Comparison of ENCODE assay signal across 24 cellular contexts in genomic region chr2:58065248-58065647, GRCh38.
"Had no signal": no experiment of that assay in that cellular context is flagged by ENCODE, and none has a peak within 500 bp of the region (broad histone marks: within the 10 kb centered on the region; RNA-seq: fewer than 3 reads in every experiment).

No MANE protein-coding gene starts in this region.

- H3K4me1 ChIP-seq: left lung, lower lobe of right lung, parathyroid adenoma, suprapubic skin, upper lobe of right lung had no signal

- H3K79me2 ChIP-seq: parathyroid adenoma had no signal

- FAIRE-seq: kidney, urothelium cell line had no signal

- H3K9ac ChIP-seq: parathyroid adenoma had no signal

- ATAC-seq: left colon; left lung; lower lobe of right lung; naive thymus-derived CD8-positive, alpha-beta T cell; psoas muscle; sciatic nerve; stimulated activated effector memory CD8-positive, alpha-beta T cell treated with anti-CD3 and anti-CD28 coated beads, Interleukin-12 subunit alpha, Interleukin-12 subunit beta, amount 100 ng/mL, for 72 hours; upper lobe of right lung had no signal

- DNase-seq: hypothalamus; immature natural killer cell; kidney; left colon; left lung; lower lobe of right lung; mammary epithelial cell; mesenchymal stem cell; naive thymus-derived CD8-positive, alpha-beta T cell; occipital lobe; psoas muscle; spleen; stimulated activated CD4-positive, alpha-beta T cell treated with anti-CD3 and anti-CD28 coated beads, Interleukin-4, amount 100 ng/mL, for 24 hours; stimulated activated naive CD4-positive, alpha-beta T cell; tibial artery; upper lobe of right lung had no signal

- H2AFZ ChIP-seq: parathyroid adenoma had no signal

- H3K27ac ChIP-seq: left lung, lower lobe of right lung, neutrophil, parathyroid adenoma, psoas muscle, skin epidermis, spleen, suprapubic skin, thoracic aorta, tibial artery, upper lobe of right lung had no signal

- H3K4me3 ChIP-seq: left lung, lower lobe of right lung, psoas muscle, skin epidermis, spleen, suprapubic skin, thoracic aorta, tibial artery, upper lobe of right lung had no signal

- H3K9me3 ChIP-seq: left lung, lower lobe of right lung, neutrophil, psoas muscle, suprapubic skin, thoracic aorta, tibial artery, upper lobe of right lung had no signal

- H3K27me3 ChIP-seq: left lung, neutrophil, spleen, suprapubic skin, tibial artery, upper lobe of right lung had no signal
